ENCODE assay signal across 16 cellular contexts in genomic region chr16:53334581-53334980, GRCh38.
DNase-seq lines count a peak whose midpoint lies in the region; ATAC-seq, FAIRE-seq and TF ChIP-seq lines count a peak whose summit lies in the region.
"Had no signal": no experiment of that assay in that cellular context is flagged by ENCODE, and none has a peak within 500 bp of the region (broad histone marks: within the 10 kb centered on the region; RNA-seq: fewer than 3 reads in every experiment).

No MANE protein-coding gene starts in this region.

- no peak for DNase-seq in GM12891 (ENCODE audit: insufficient read length, low spot score)
- DNase-seq in MV-4-11 (lab: John Stamatoyannopoulos, UW), result peak; percentile 21
- no peak for DNase-seq in GM12878 (ENCODE audit: low read depth, low spot score)
- no peak for DNase-seq in activated T-cell treated with anti-CD3 and anti-CD28 coated beads, Interleukin-2, amount 50 U/mL, for 4 hours
- DNase-seq in NCI-H2081 treated with DMSO at 0.1 percent for 48 hours (lab: John Stamatoyannopoulos, UW), result no peak
- no peak for DNase-seq in iPS-NIHi7 (ENCODE audit: extremely low spot score)
- DNase-seq: ACHN; BE2C; Caco-2; CD4-positive, alpha-beta T cell; GM23248 had no signal

- H3K27ac ChIP-seq in GM12878 (ENCODE audit: control insufficient read depth, insufficient read depth), result no peak overlapping the region
- H3K27ac ChIP-seq: C4-2B, GM23248 had no signal

- BruUV-seq in GM12878 (replicated peaks; lab: Mats Ljungman, UMichigan), result no TSS peak

- TF ChIP-seq EP300 in GM12878 (IDR thresholded peaks at IDR 0.05; ENCODE audit: borderline replicate concordance in 1 of 2, control insufficient read depth in 1 of 2, low read depth in 2 of 2, low read length in 2 of 2), result no peak

- no peak overlapping the region for H3K9ac ChIP-seq in GM12878 (ENCODE audit: control insufficient read depth, insufficient read depth, low read length)
- H3K9ac ChIP-seq: GM23248 had no signal

- no peak overlapping the region for H2AFZ ChIP-seq in GM12878 (ENCODE audit: control insufficient read depth, low read depth, low read length)
- H2AFZ ChIP-seq: GM23248 had no signal

- peaks cover 2% of the 10 kb centered on the region for H3K36me3 Mint-ChIP-seq in activated T-cell treated with anti-CD3 and anti-CD28 coated beads, Interleukin-2, amount 50 U/mL, for 4 hours (ENCODE audit: insufficient read depth)

- no peaks in the 10 kb centered on the region for H3K9me3 ChIP-seq in GM12878 (replicated peaks; ENCODE audit: control insufficient read depth, insufficient read depth, low read length)
- H3K9me3 ChIP-seq: BE2C, Caco-2, HAP-1 had no signal

- RAD21 ChIA-PET in GM12878 (lab: Charles Lee; ENCODE audit: unreplicated experiment), result no interaction called here

- H3K27me3 Mint-ChIP-seq in activated T-cell treated with anti-CD3 and anti-CD28 coated beads, Interleukin-2, amount 50 U/mL, for 4 hours (ENCODE audit: low read depth), result no peaks in the 10 kb centered on the region
- H3K27me3 Mint-ChIP-seq: CD4-positive, alpha-beta T cell had no signal

- SMC1A ChIA-PET in GM12878 (lab: Charles Lee; ENCODE audit: uncharacterized antibody, unreplicated experiment), result no interaction called here

- H3K4me2 ChIP-seq in GM12878 (ENCODE audit: control insufficient read depth, insufficient read depth), result no peak overlapping the region

- H3K4me1 ChIP-seq in GM12878 (ENCODE audit: control insufficient read depth, insufficient read depth, low read length), result no peaks in the 10 kb centered on the region
- H3K4me1 ChIP-seq: BE2C, Caco-2, HAP-1 had no signal

- no peaks in the 10 kb centered on the region for H3K79me2 ChIP-seq in GM12878 (ENCODE audit: control insufficient read depth, insufficient read depth, low read length)

- peaks cover 4% of the 10 kb centered on the region for H3K9me3 Mint-ChIP-seq in activated T-cell treated with anti-CD3 and anti-CD28 coated beads, Interleukin-2, amount 50 U/mL, for 4 hours
- H3K9me3 Mint-ChIP-seq: CD4-positive, alpha-beta T cell had no signal

- FAIRE-seq in GM12891 (lab: Jason Lieb, UNC), result no peak
- FAIRE-seq in GM12878 (lab: Jason Lieb, UNC), result no peak
- FAIRE-seq: A204.1, D721Med, G401.6 had no signal

- 28% methylated on average over 4 of the region's 4 CpGs for WGBS in GM12878 (ENCODE audit: insufficient coverage, insufficient replicate concordance, low lambda C conversion rate, missing lambda C conversion rate)

- TF ChIP-seq POLR2A in GM12891 (IDR thresholded peaks at IDR 0.05; ENCODE audit: low read depth, low read length) (no peak), GM12878 (IDR thresholded peaks at IDR 0.05; ENCODE audit: low read depth, low read length) (no peak)

- intact Hi-C loops in GM12878 (cut with micrococcal nuclease; ENCODE audit: unreplicated experiment), result no loop called here

- no peak for TF ChIP-seq CTCF in GM12878 (IDR thresholded peaks at IDR 0.05 in 2 of 3, conservative IDR thresholded peaks at IDR 0.05 in 1 of 3; ENCODE audit: control insufficient read depth in 2 of 3, extremely low read depth in 1 of 3, insufficient read depth in 1 of 3, low read depth in 3 of 3, low read length in 3 of 3)

- H3K4me3 Mint-ChIP-seq in activated T-cell treated with anti-CD3 and anti-CD28 coated beads, Interleukin-2, amount 50 U/mL, for 4 hours, result no peak overlapping the region
- H3K4me3 Mint-ChIP-seq: CD4-positive, alpha-beta T cell had no signal

- ATAC-seq in GM12878, result no peak
- ATAC-seq in activated T-cell treated with anti-CD3 and anti-CD28 coated beads, Interleukin-2, amount 50 U/mL, for 4 hours, result no peak

- CTCF ChIA-PET in GM12878 (lab: Yijun Ruan, JAX), result no interaction called here

- no peaks in the 10 kb centered on the region for H3K27me3 ChIP-seq in GM12878 (replicated peaks in 1 of 2; ENCODE audit: control insufficient read depth in 2 of 2, insufficient read depth in 2 of 2, low read length in 1 of 2)
- H3K27me3 ChIP-seq: BE2C had no signal

- POLR2A ChIA-PET in GM12878 (lab: Charles Lee), result no interaction called here

- no peak overlapping the region for H3K4me3 ChIP-seq in GM12878
- H3K4me3 ChIP-seq: GM23248, HAP-1 had no signal

- no peaks in the 10 kb centered on the region for H3K36me3 ChIP-seq in GM12878 (ENCODE audit: control insufficient read depth in 2 of 2, insufficient read depth in 2 of 2, low read length in 1 of 2)
- H3K36me3 ChIP-seq: BE2C, HAP-1 had no signal

- H3K4me1 Mint-ChIP-seq in activated T-cell treated with anti-CD3 and anti-CD28 coated beads, Interleukin-2, amount 50 U/mL, for 4 hours (ENCODE audit: low read depth), result peaks cover 8% of the 10 kb centered on the region

- no peak for TF ChIP-seq RAD21 in GM12878 (IDR thresholded peaks at IDR 0.05; ENCODE audit: insufficient read depth, low read depth, low read length)

- in situ Hi-C loops in GM12878 (cut with MboI), result no loop called here

- no peaks in the 10 kb centered on the region for H4K20me1 ChIP-seq in GM12878 (ENCODE audit: control insufficient read depth, insufficient read depth)

TF ChIP-seq in GM12891, 5 proteins besides CTCF, POLR2A, EP300 and RAD21:
- TF ChIP-seq SPI1 (IDR thresholded peaks at IDR 0.05; ENCODE audit: low read depth, low read length), result peak; percentile 61
- no peak for TF ChIP-seq PAX5 (IDR thresholded peaks at IDR 0.05; ENCODE audit: insufficient read depth, low read length, severe bottlenecking)

TF ChIP-seq in GM12878, 131 proteins besides CTCF, POLR2A, EP300 and RAD21:
- TF ChIP-seq SPI1 (IDR thresholded peaks at IDR 0.05; ENCODE audit: borderline replicate concordance, insufficient read depth, low read depth, low read length) (peak; percentile 54; the same call in 1 of the 2 replicates), YY1 (IDR thresholded peaks at IDR 0.05; ENCODE audit: low read depth, low read length) (no peak), NBN (IDR thresholded peaks at IDR 0.05) (no peak), RFX5 (IDR thresholded peaks at IDR 0.05; ENCODE audit: low read depth, low read length) (no peak)
- TF ChIP-seq, protein P1, sequence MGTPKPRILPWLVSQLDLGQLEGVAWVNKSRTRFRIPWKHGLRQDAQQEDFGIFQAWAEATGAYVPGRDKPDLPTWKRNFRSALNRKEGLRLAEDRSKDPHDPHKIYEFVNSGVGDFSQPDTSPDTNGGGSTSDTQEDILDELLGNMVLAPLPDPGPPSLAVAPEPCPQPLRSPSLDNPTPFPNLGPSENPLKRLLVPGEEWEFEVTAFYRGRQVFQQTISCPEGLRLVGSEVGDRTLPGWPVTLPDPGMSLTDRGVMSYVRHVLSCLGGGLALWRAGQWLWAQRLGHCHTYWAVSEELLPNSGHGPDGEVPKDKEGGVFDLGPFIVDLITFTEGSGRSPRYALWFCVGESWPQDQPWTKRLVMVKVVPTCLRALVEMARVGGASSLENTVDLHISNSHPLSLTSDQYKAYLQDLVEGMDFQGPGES (IDR thresholded peaks at IDR 0.05), result no peak
TF ChIP-seq in GM12878: peak in this region for 1.
